In the genomic region with DNA sequence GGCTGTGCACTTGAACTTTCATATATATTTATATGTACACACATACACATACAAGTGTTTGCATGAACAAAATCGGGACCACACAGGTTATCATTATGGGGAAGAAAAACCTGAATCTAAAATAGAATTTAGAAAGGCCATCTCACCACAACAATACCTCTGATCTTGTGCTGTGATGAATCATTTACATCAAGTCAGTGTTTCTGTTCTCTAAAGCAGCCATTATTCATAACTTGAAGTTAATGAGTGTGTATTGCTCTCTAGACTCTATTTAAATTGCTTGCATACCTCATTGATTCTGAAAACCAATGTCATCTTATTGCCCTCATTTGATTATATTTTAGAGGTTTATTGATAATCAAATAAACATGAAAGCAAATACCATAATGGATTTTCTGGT, we compare ENCODE assay signal across 15 cellular contexts.
A peak's percentile ranks its signal among the peaks of the same experiment; 100 is the strongest.
DNase-seq lines count a peak whose midpoint lies in the region; ATAC-seq and TF ChIP-seq lines count a peak whose summit lies in the region.
"Had no signal": no experiment of that assay in that cellular context is flagged by ENCODE, and none has a peak within 500 bp of the region (broad histone marks: within the 10 kb centered on the region; RNA-seq: fewer than 3 reads in every experiment).

No MANE protein-coding gene starts in this region.

- H2BK15ac ChIP-seq in mesenchymal stem cell (ENCODE audit: low read depth, poor library complexity, severe bottlenecking), result no peak overlapping the region

- no peak overlapping the region for H3K9ac ChIP-seq in mesenchymal stem cell (ENCODE audit: low read length)

- H3K9me3 Mint-ChIP-seq in activated CD4-positive, alpha-beta T cell treated with anti-CD3 and anti-CD28 coated beads, Interleukin-2, amount 10 ng/mL, durations not matched to agents 24 days and 14 days, result peaks cover 6% of the 10 kb centered on the region

- no peaks in the 10 kb centered on the region for H3K27me3 Mint-ChIP-seq in activated CD4-positive, alpha-beta T cell treated with anti-CD3 and anti-CD28 coated beads, Interleukin-2, amount 10 ng/mL, durations not matched to agents 24 days and 14 days

- intact Hi-C loops in activated CD4-positive, alpha-beta T cell treated with anti-CD3 and anti-CD28 coated beads, Interleukin-2, amount 10 ng/mL, durations not matched to agents 24 days and 14 days (cut with micrococcal nuclease), result loop anchor here (1.0 to 5.0 kb wide), 5 partner anchors 20 to 106 kb away; a partner anchor contains a TSS
- intact Hi-C loops in sigmoid colon (cut with DNase I), result no loop called here

- no peak overlapping the region for H3K4ac ChIP-seq in mesenchymal stem cell (ENCODE audit: low read depth in 1 of 2, low read length in 2 of 2)

- H3K27ac Mint-ChIP-seq in activated CD4-positive, alpha-beta T cell treated with anti-CD3 and anti-CD28 coated beads, Interleukin-2, amount 10 ng/mL, durations not matched to agents 24 days and 14 days, result peak overlapping the region; percentile 51

- H3K36me3 Mint-ChIP-seq in activated CD4-positive, alpha-beta T cell treated with anti-CD3 and anti-CD28 coated beads, Interleukin-2, amount 10 ng/mL, durations not matched to agents 24 days and 14 days (ENCODE audit: low read depth), result peaks cover 4% of the 10 kb centered on the region

- no peak overlapping the region for H3K4me3 ChIP-seq in sigmoid colon
- no peak overlapping the region for H3K4me3 ChIP-seq in mesenchymal stem cell (ENCODE audit: insufficient read depth in 1 of 2, low read depth in 1 of 2, low read length in 2 of 2)
- H3K4me3 ChIP-seq: esophagus squamous epithelium, upper lobe of right lung had no signal

- no peak overlapping the region for H2BK120ac ChIP-seq in mesenchymal stem cell (ENCODE audit: low read depth, low read length)

- peaks cover 36% of the 10 kb centered on the region for H3K4me1 Mint-ChIP-seq in activated CD4-positive, alpha-beta T cell treated with anti-CD3 and anti-CD28 coated beads, Interleukin-2, amount 10 ng/mL, durations not matched to agents 24 days and 14 days

- ATAC-seq in GM21528 (IDR thresholded peaks at IDR 0.05; ENCODE audit: low FRiP score, unreplicated experiment), result peak; percentile 78
- peak; percentile 94 for ATAC-seq in HG03135 (IDR thresholded peaks at IDR 0.05; ENCODE audit: unreplicated experiment)
- ATAC-seq: upper lobe of right lung had no signal

- H2AFZ ChIP-seq in mesenchymal stem cell (ENCODE audit: low read depth, low read length), result no peak overlapping the region

- no peaks in the 10 kb centered on the region for H3K9me3 ChIP-seq in sigmoid colon
- no peaks in the 10 kb centered on the region for H3K9me3 ChIP-seq in mesenchymal stem cell (ENCODE audit: control insufficient read depth, low read length)
- H3K9me3 ChIP-seq: esophagus squamous epithelium, upper lobe of right lung had no signal

- no peak overlapping the region for H3K4me3 Mint-ChIP-seq in activated CD4-positive, alpha-beta T cell treated with anti-CD3 and anti-CD28 coated beads, Interleukin-2, amount 10 ng/mL, durations not matched to agents 24 days and 14 days

- no peak overlapping the region for H3K23ac ChIP-seq in mesenchymal stem cell (ENCODE audit: low read length in 2 of 2)

- no peak overlapping the region for H2BK5ac ChIP-seq in mesenchymal stem cell (ENCODE audit: low read depth, low read length, poor library complexity, severe bottlenecking)

- WGBS in sigmoid colon, 2 donors, result 55 to 76% methylated on average over 1 of the region's 1 CpG
- WGBS in mesenchymal stem cell, result no CpG with 5 or more reads among the region's 1 CpG

- H3K27me3 ChIP-seq in sigmoid colon (no peaks in the 10 kb centered on the region), mesenchymal stem cell (ENCODE audit: control insufficient read depth in 1 of 2, insufficient read depth in 1 of 2, low read length in 2 of 2) (no peaks in the 10 kb centered on the region)
- H3K27me3 ChIP-seq: esophagus squamous epithelium, upper lobe of right lung had no signal

- TF ChIP-seq CTCF in sigmoid colon (IDR thresholded peaks at IDR 0.05), result no peak

- no peak for TF ChIP-seq EP300 in sigmoid colon (IDR thresholded peaks at IDR 0.05)

- peaks cover 13% of the 10 kb centered on the region for H3K79me1 ChIP-seq in mesenchymal stem cell (replicated peaks; ENCODE audit: low read length, poor library complexity, severe bottlenecking)

- H3K4me1 ChIP-seq in sigmoid colon (peaks cover 0 to 79% (median 49%) of the 10 kb centered on the region in 4 donors), mesenchymal stem cell (ENCODE audit: control insufficient read depth, insufficient read depth, low read depth, low read length) (peaks cover 2% of the 10 kb centered on the region)
- H3K4me1 ChIP-seq: upper lobe of right lung had no signal

- no peak overlapping the region for H3K18ac ChIP-seq in mesenchymal stem cell (ENCODE audit: low read depth in 1 of 2, low read length in 2 of 2)

- H3K36me3 ChIP-seq in sigmoid colon (peaks cover 4 to 55% (median 23%) of the 10 kb centered on the region in 4 donors), mesenchymal stem cell (ENCODE audit: control insufficient read depth in 1 of 2, insufficient read depth in 2 of 2, low read depth in 1 of 2, low read length in 2 of 2) (peaks cover 34 to 88% of the 10 kb centered on the region in 2 experiments)

- H3K14ac ChIP-seq in mesenchymal stem cell (ENCODE audit: low read length in 2 of 2), result no peak overlapping the region

- no peak overlapping the region for H3K4me2 ChIP-seq in mesenchymal stem cell (ENCODE audit: low read length, poor library complexity, severe bottlenecking)

- no peak overlapping the region for H4K91ac ChIP-seq in mesenchymal stem cell (ENCODE audit: low read length)

- no peak overlapping the region for H2AK5ac ChIP-seq in mesenchymal stem cell (ENCODE audit: low read length, severe bottlenecking)

- no peak overlapping the region for H2BK12ac ChIP-seq in mesenchymal stem cell (ENCODE audit: low read length in 2 of 2)

- no peak overlapping the region for H4K8ac ChIP-seq in mesenchymal stem cell (ENCODE audit: low read length)

- H3K27ac ChIP-seq in sigmoid colon (peak overlapping the region in 3 of 4 donors; percentile 51 to 89 (median 88)), mesenchymal stem cell (ENCODE audit: low read length, poor library complexity, severe bottlenecking) (no peak overlapping the region)
- H3K27ac ChIP-seq: esophagus squamous epithelium, upper lobe of right lung had no signal

- no peak for DNase-seq in activated CD4-positive, alpha-beta T cell treated with anti-CD3 and anti-CD28 coated beads, Interleukin-2, amount 10 ng/mL, durations not matched to agents 24 days and 14 days
- DNase-seq in activated CD4-positive, alpha-beta T cell treated with anti-CD3 and anti-CD28 coated beads, Interleukin-2, amount 50 U/mL, for 4 hours, result no peak
- DNase-seq in sigmoid colon, result no peak
- DNase-seq in NCI-H1092 (lab: John Stamatoyannopoulos, UW), result no peak
- DNase-seq in mesenchymal stem cell, result no peak
- no peak for DNase-seq in NCI-H446 (lab: John Stamatoyannopoulos, UW)
- DNase-seq: activated CD4-positive, alpha-beta T cell treated with anti-CD3 and anti-CD28 coated beads, Interleukin-2, amount 50 U/mL, for 1 hour; EL; esophagus squamous epithelium; kidney; NCI-H1436; occipital lobe; upper lobe of right lung had no signal

- TF ChIP-seq POLR2A in sigmoid colon (IDR thresholded peaks at IDR 0.05), result no peak
